14 cellular contexts compared by ENCODE assay signal in genomic region chr20:38882600-38882999, GRCh38. TPM values are rescaled to one million over a fixed set of nuclear protein-coding genes. Genes with fewer than 3 reads are reported as not detected.
DNase-seq lines count a peak whose midpoint lies in the region; ATAC-seq, FAIRE-seq and TF ChIP-seq lines count a peak whose summit lies in the region.
"Had no signal": no experiment of that assay in that cellular context is flagged by ENCODE, and none has a peak within 500 bp of the region (broad histone marks: within the 10 kb centered on the region; RNA-seq: fewer than 3 reads in every experiment).

No MANE protein-coding gene starts in this region.

- BruUV-seq in HepG2 (replicated peaks; lab: Mats Ljungman, UMichigan): no TSS peak

- no peak for ATAC-seq in HepG2
- ATAC-seq in right lobe of liver: no peak
- no peak for ATAC-seq in T-helper 17 cell
- ATAC-seq: left lung had no signal

- no peaks in the 10 kb centered on the region for H3K36me3 ChIP-seq in HepG2 (replicated peaks in 1 of 2; ENCODE audit: control insufficient read depth in 1 of 2, insufficient read depth in 2 of 2, low read length in 2 of 2)
- H3K36me3 ChIP-seq in right lobe of liver: no peaks in the 10 kb centered on the region
- H3K36me3 ChIP-seq: left lung, tibial artery had no signal

- no peak overlapping the region for H3K4me3 ChIP-seq in HepG2 (replicated peaks in 1 of 3; ENCODE audit: insufficient read depth in 1 of 3, low read depth in 2 of 3, low read length in 3 of 3)
- no peak overlapping the region for H3K4me3 ChIP-seq in right lobe of liver
- H3K4me3 ChIP-seq: left lung, PC-9, tibial artery had no signal

- DNase-seq in HepG2 (ENCODE audit: low spot score) (no peak), right lobe of liver (no peak), T-helper 17 cell (no peak), substantia nigra (lab: John Stamatoyannopoulos, UW) (no peak), T-helper 9 cell (no peak)
- no peak for DNase-seq in stimulated activated naive CD4-positive, alpha-beta T cell treated with Interleukin-2 at 50 U/mL for 16 hours (lab: John Stamatoyannopoulos, UW)
- no peak for DNase-seq in NK-92 treated with Interleukin-12 subunit alpha and Interleukin-12 subunit beta, amount 100 ng/mL, for 24 hours (lab: John Stamatoyannopoulos, UW)
- DNase-seq: left lung; NCI-H510A treated with DMSO at 0.1 percent for 48 hours; stimulated activated CD4-positive, alpha-beta T cell treated with anti-CD3 and anti-CD28 coated beads, Interleukin-4, amount 100 ng/mL, for 1 hour; tibial artery had no signal

- whole genome bisulfite sequencing in HepG2 (ENCODE audit: low lambda C conversion rate): 20% methylated on average over 2 of the region's 2 CpGs
- WGBS in right lobe of liver (ENCODE audit: insufficient coverage, low coverage, low lambda C conversion rate, missing lambda C conversion rate): 59% methylated on average over 2 of the region's 2 CpGs

- H3K79me2 ChIP-seq in HepG2 (ENCODE audit: insufficient read depth, low read length): no peaks in the 10 kb centered on the region

- TF ChIP-seq EP300 in HepG2 (IDR thresholded peaks at IDR 0.05; ENCODE audit: low read depth in 2 of 2, low read length in 2 of 2) (no peak), HepG2 (CRISPR knock-in tag; IDR thresholded peaks at IDR 0.05; ENCODE audit: borderline replicate concordance) (no peak)

- H2AFZ ChIP-seq in HepG2 (ENCODE audit: low read length): no peak overlapping the region
- H2AFZ ChIP-seq: PC-9 had no signal

- peak overlapping the region; percentile 72 for H3K4me3 Mint-ChIP-seq in T-helper 17 cell

- H3K36me3 Mint-ChIP-seq in T-helper 17 cell (ENCODE audit: low read depth): peaks cover 8% of the 10 kb centered on the region

- no peak overlapping the region for H3K4me2 ChIP-seq in HepG2 (ENCODE audit: low read depth, low read length)
- H3K4me2 ChIP-seq: PC-9 had no signal

- H3K27ac ChIP-seq in HepG2 (ENCODE audit: extremely low read length, insufficient read depth, low read length): no peak overlapping the region
- H3K27ac ChIP-seq in right lobe of liver: no peak overlapping the region
- peak overlapping the region; percentile 98 for H3K27ac ChIP-seq in cingulate gyrus (ENCODE audit: low read depth, low read length)
- peak overlapping the region; percentile 92 for H3K27ac ChIP-seq in substantia nigra (ENCODE audit: low read depth, low read length, poor library complexity, severe bottlenecking)
- H3K27ac ChIP-seq: left lung, PC-9, tibial artery had no signal

- H3K4me1 ChIP-seq in HepG2 (ENCODE audit: insufficient read depth, low read length) (peaks cover 12% of the 10 kb centered on the region), right lobe of liver (no peaks in the 10 kb centered on the region)
- H3K4me1 ChIP-seq: left lung had no signal

- CTCF ChIA-PET in HepG2 (lab: Yijun Ruan, JAX; ENCODE audit: low intra/inter-chr PET ratio, low total read pairs): no interaction called here

- H3K27me3 ChIP-seq in HepG2 (ENCODE audit: control insufficient read depth in 1 of 2, insufficient read depth in 2 of 2, low read length in 2 of 2) (peaks cover 7 to 18% of the 10 kb centered on the region in 2 experiments; a peak in 1 of 5 replicates), right lobe of liver (no peaks in the 10 kb centered on the region)

- no peak for TF ChIP-seq RAD21 in HepG2 (CRISPR knock-in tag; IDR thresholded peaks at IDR 0.05)

- in situ Hi-C loops in HepG2 (cut with HindIII; ENCODE audit: extremely low pct_ligation_motif_present, low pct_unique_long_range_greater_than_20kb): no loop called here

- peaks cover 38% of the 10 kb centered on the region for H3K4me1 Mint-ChIP-seq in T-helper 17 cell

- H3K9me3 ChIP-seq in HepG2 (ENCODE audit: low read length) (no peaks in the 10 kb centered on the region), right lobe of liver (no peaks in the 10 kb centered on the region), T-helper 17 cell (ENCODE audit: control insufficient read depth, low read length, poor library complexity, severe bottlenecking) (no peaks in the 10 kb centered on the region)
- H3K9me3 ChIP-seq: left lung, tibial artery had no signal

- H3K27ac Mint-ChIP-seq in T-helper 17 cell: peak overlapping the region; percentile 93

- POLR2A ChIA-PET in HepG2 (lab: Yijun Ruan, JAX): no interaction called here

- H3K9ac ChIP-seq in HepG2 (ENCODE audit: insufficient read depth, low read depth, low read length): no peak overlapping the region

- H3K27me3 Mint-ChIP-seq in T-helper 17 cell: no peaks in the 10 kb centered on the region

- no peak for TF ChIP-seq CTCF in HepG2 (CRISPR knock-in tag; IDR thresholded peaks at IDR 0.05)
- no peak for TF ChIP-seq CTCF in right lobe of liver (IDR thresholded peaks at IDR 0.05)

- no peak for FAIRE-seq in HepG2 (lab: Jason Lieb, UNC)
- FAIRE-seq: frontal cortex had no signal

- H4K20me1 ChIP-seq in HepG2 (ENCODE audit: insufficient read depth, low read length): no peaks in the 10 kb centered on the region

- TF ChIP-seq POLR2A in HepG2 (IDR thresholded peaks at IDR 0.05; ENCODE audit: insufficient read depth in 1 of 2, low read depth in 2 of 2, low read length in 2 of 2) (no peak), right lobe of liver (IDR thresholded peaks at IDR 0.05) (no peak)

- intact Hi-C loops in HepG2 (cut with micrococcal nuclease; ENCODE audit: unreplicated experiment) (no loop called here), right lobe of liver (cut with DNase I) (no loop called here)

TF ChIP-seq in HepG2, 621 proteins besides CTCF, POLR2A, EP300 and RAD21:
- TF ChIP-seq SALL1 (CRISPR knock-in tag; IDR thresholded peaks at IDR 0.05): no peak
- no peak for TF ChIP-seq SMAD3 (CRISPR knock-in tag; IDR thresholded peaks at IDR 0.05)
- TF ChIP-seq ZNF781 (CRISPR knock-in tag; IDR thresholded peaks at IDR 0.05; ENCODE audit: borderline replicate concordance, not compliant biosample characterization): no peak
- no peak for TF ChIP-seq ARID3A (IDR thresholded peaks at IDR 0.05; ENCODE audit: low read depth, low read length)
- TF ChIP-seq ZFP36 (IDR thresholded peaks at IDR 0.05; ENCODE audit: borderline replicate concordance, low read depth, low read length, partially characterized antibody): peak; percentile 89

RNA-seq across cellular contexts. Expression of gene FAM83D, which starts 43.6 kb away (rescaled TPM):
- total RNA-seq in HepG2 (2016; rRNA removed; fragmentation: Illumina TruSeq; extraction: Trizol): 64.0 and 76.5 TPM in 2 replicates
- 7.7 and 8.1 TPM in 2 replicates for total RNA-seq in HepG2 (2016; cell fraction: cytosol; rRNA removed; fragmentation: Illumina TruSeq; extraction: Trizol; ENCODE audit: low read depth)
- total RNA-seq in HepG2 (2016; cell fraction: insoluble cytoplasmic fraction; rRNA removed; fragmentation: Illumina TruSeq; extraction: Trizol): 64.0 and 71.6 TPM in 2 replicates
- 21.2 and 23.0 TPM in 2 replicates for total RNA-seq in HepG2 (2016; cell fraction: membrane; rRNA removed; fragmentation: Illumina TruSeq; extraction: Trizol)
- 31.3 and 37.7 TPM in 2 replicates for total RNA-seq in HepG2 (2016; cell fraction: nucleus; rRNA removed; fragmentation: Illumina TruSeq; extraction: Trizol)
- polyA plus RNA-seq in HepG2 (2011; rRNA removed): 26.7 and 51.4 TPM in 2 replicates
- polyA plus RNA-seq in HepG2 (2011; cell fraction: cytosol; rRNA removed): 28.2 and 38.6 TPM in 2 replicates
- polyA plus RNA-seq in HepG2 (2011; cell fraction: nucleus; rRNA removed): 23.7 and 42.3 TPM in 2 replicates
- 13.4 and 27.1 TPM in 2 replicates for polyA plus RNA-seq in HepG2 (2012)
- 3.9 and 4.0 TPM in 2 replicates for polyA plus RNA-seq in HepG2 (2016; cell fraction: cytosol; fragmentation: Illumina TruSeq; extraction: Trizol; ENCODE audit: low read depth)
- polyA plus RNA-seq in HepG2 (2016; cell fraction: insoluble cytoplasmic fraction; fragmentation: Illumina TruSeq; extraction: Trizol; ENCODE audit: low read depth): 80.4 and 80.8 TPM in 2 replicates
- 11.5 and 12.2 TPM in 2 replicates for polyA plus RNA-seq in HepG2 (2016; cell fraction: membrane; fragmentation: Illumina TruSeq; extraction: Trizol; ENCODE audit: low read depth)
- polyA plus RNA-seq in HepG2 (2016; cell fraction: nucleus; fragmentation: Illumina TruSeq; extraction: Trizol; ENCODE audit: insufficient read depth, low read depth): 61.5 and 62.0 TPM in 2 replicates
- 42.3 and 93.4 TPM in 2 replicates for polyA minus RNA-seq in HepG2 (2011; rRNA and poly(A)+ RNA removed; ENCODE audit: low replicate concordance)
- 16.7 and 27.9 TPM in 2 replicates for polyA minus RNA-seq in HepG2 (2011; cell fraction: cytosol; rRNA and poly(A)+ RNA removed)
- 19.5 and 32.3 TPM in 2 replicates for polyA minus RNA-seq in HepG2 (2011; cell fraction: nucleus; rRNA and poly(A)+ RNA removed)
- 1 to 10 TPM in 4 of 6 experiments, under 1 TPM in 2; 0.83 to 3.3 (median 1.7) TPM for total RNA-seq in right lobe of liver
- 1 to 10 TPM; 2.1 to 3.3 TPM for total RNA-seq in T-helper 17 cell

Comparison
In these comparisons a context has a peak if more than half of its experiments do, and no peak if none do; other contexts are left out.
1. H3K27ac ChIP-seq: peak in cingulate gyrus (single experiment) and substantia nigra (single experiment); none in HepG2 (single experiment) and right lobe of liver (0 of 3).